Comparison of ENCODE assay signal across 12 cellular contexts in the genomic region with DNA sequence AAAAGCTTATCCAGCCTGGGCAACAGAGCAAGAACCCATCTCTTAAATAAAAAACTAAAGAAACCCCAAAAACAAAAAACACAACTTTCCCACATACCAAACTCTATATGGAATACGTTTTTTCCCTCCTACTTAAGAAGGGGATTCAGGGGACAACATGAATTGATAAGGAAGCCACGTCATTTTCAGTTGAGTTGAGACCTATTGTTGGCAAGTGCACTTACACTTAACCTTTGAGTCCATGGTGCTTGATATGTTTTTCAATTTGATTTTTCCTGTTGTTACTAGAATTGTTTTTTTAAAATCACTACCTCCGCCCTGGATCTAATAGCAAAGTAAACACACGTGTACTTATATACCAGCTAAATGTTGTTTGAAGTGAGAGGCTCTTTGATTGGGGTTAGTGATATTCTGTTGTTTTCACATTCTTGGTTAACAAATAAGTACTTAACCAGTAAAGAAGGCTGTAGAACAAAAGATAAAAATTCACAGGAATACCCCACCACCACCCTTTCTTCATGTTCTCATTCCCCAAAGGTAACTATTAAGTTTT. TPM values are rescaled to one million over a fixed set of nuclear protein-coding genes. Genes with fewer than 3 reads are reported as not detected.
DNase-seq lines count a peak whose midpoint lies in the region; ATAC-seq and TF ChIP-seq lines count a peak whose summit lies in the region.
"Had no signal": no experiment of that assay in that cellular context is flagged by ENCODE, and none has a peak within 500 bp of the region (broad histone marks: within the 10 kb centered on the region; RNA-seq: fewer than 3 reads in every experiment).

No MANE protein-coding gene starts in this region.

- peaks cover 18% of the 10 kb centered on the region for H3K4me1 ChIP-seq in OCI-LY7 (ENCODE audit: insufficient read depth, low read length, poor library complexity, severe bottlenecking)
- H3K4me1 ChIP-seq in prostate gland (replicated peaks), result no peaks in the 10 kb centered on the region

- intact Hi-C loops in OCI-LY7 (cut with micrococcal nuclease; ENCODE audit: unreplicated experiment) (loop anchor here (2.0 to 5.0 kb wide), 3 partner anchors 175 to 759 kb away; a partner anchor contains a TSS), prostate gland (cut with DNase I) (loop anchor here (2.0 to 5.0 kb wide), 4 partner anchors 66 to 586 kb away; a partner anchor contains a TSS)

- H2AFZ ChIP-seq in OCI-LY7 (ENCODE audit: low read length), result no peak overlapping the region

- no peaks in the 10 kb centered on the region for H3K27me3 Mint-ChIP-seq in endothelial cell (ENCODE audit: unreplicated experiment)

- WGBS in prostate gland, result 75% methylated on average over 4 of the region's 4 CpGs

- H3K27ac ChIP-seq in OCI-LY7 (ENCODE audit: low read depth, low read length, poor library complexity, severe bottlenecking), result no peak overlapping the region
- peak overlapping the region; percentile 98 to 100 for H3K27ac ChIP-seq in prostate gland
- H3K27ac ChIP-seq: SJCRH30 had no signal

- H3K4me2 ChIP-seq in OCI-LY7 (ENCODE audit: low read length), result peak overlapping the region; percentile 6; the same call in 1 of the 2 replicates

- no peak for TF ChIP-seq POLR2A in prostate gland (IDR thresholded peaks at IDR 0.05)

- DNase-seq in NCI-H510A treated with DMSO at 0.1 percent for 48 hours (lab: John Stamatoyannopoulos, UW) (peak; percentile 48), NCI-H510A (lab: John Stamatoyannopoulos, UW) (no peak), OCI-LY7 (ENCODE audit: low spot score) (no peak), endothelial cell (ENCODE audit: low spot score) (no peak), prostate gland (ENCODE audit: low spot score) (no peak), HPDE6-E6E7 (ENCODE audit: extremely low spot score) (no peak)
- DNase-seq: activated effector memory CD4-positive, alpha-beta T cell treated with anti-CD3 and anti-CD28 coated beads, Interleukin-2, amount 50 U/mL, for 16 hours; NCI-H1092 treated with DMSO at 0.1 percent for 48 hours; SJCRH30 had no signal

- ATAC-seq in GM21786 (IDR thresholded peaks at IDR 0.05; ENCODE audit: unreplicated experiment) (no peak), GM18502 (IDR thresholded peaks at IDR 0.05; ENCODE audit: poor library complexity, unreplicated experiment) (no peak)

- H4K20me1 ChIP-seq in OCI-LY7 (ENCODE audit: insufficient read depth, low read length), result no peaks in the 10 kb centered on the region

- BruUV-seq in OCI-LY7 (replicated peaks; lab: Mats Ljungman, UMichigan), result TSS peak; percentile 76

- CTCF ChIA-PET in OCI-LY7 (lab: Charles Lee; ENCODE audit: unreplicated experiment), result no interaction called here

- H3K4me3 Mint-ChIP-seq in endothelial cell (ENCODE audit: unreplicated experiment), result peak overlapping the region; percentile 74

- TF ChIP-seq CTCF in OCI-LY7 (conservative IDR thresholded peaks at IDR 0.05; ENCODE audit: low read length) (no peak), endothelial cell (IDR thresholded peaks at IDR 0.05; ENCODE audit: unreplicated experiment) (no peak), prostate gland (IDR thresholded peaks at IDR 0.05) (no peak)

- no peaks in the 10 kb centered on the region for H3K9me2 ChIP-seq in OCI-LY7 (ENCODE audit: insufficient read depth, low read length)

- H3K27ac Mint-ChIP-seq in endothelial cell (ENCODE audit: unreplicated experiment), result no peak overlapping the region

- H3K9me3 ChIP-seq in OCI-LY7 (ENCODE audit: low read length) (no peaks in the 10 kb centered on the region), prostate gland (no peaks in the 10 kb centered on the region)
- H3K9me3 ChIP-seq: esophagus muscularis mucosa, SJCRH30 had no signal

- H3K4me3 ChIP-seq in OCI-LY7 (ENCODE audit: low read depth, low read length, poor library complexity, severe bottlenecking) (no peak overlapping the region), prostate gland (peak overlapping the region in 1 of 2 donors; percentile 74)

- POLR2A ChIA-PET in OCI-LY7 (lab: Charles Lee), result interaction anchor here (0.5 to 3.0 kb wide), 4 partner anchors 75 to 366 kb away, joined by 3 to 19 read pairs (median 6); a partner anchor contains a TSS

- no peaks in the 10 kb centered on the region for H3K36me3 ChIP-seq in OCI-LY7 (ENCODE audit: insufficient read depth, low read length)
- no peaks in the 10 kb centered on the region for H3K36me3 ChIP-seq in prostate gland
- H3K36me3 ChIP-seq: SJCRH30 had no signal

- H3K9me3 Mint-ChIP-seq in endothelial cell (ENCODE audit: unreplicated experiment), result no peaks in the 10 kb centered on the region

- H3K27me3 ChIP-seq in prostate gland (replicated peaks; ENCODE audit: insufficient read depth), result no peaks in the 10 kb centered on the region
- H3K27me3 ChIP-seq: esophagus muscularis mucosa, SJCRH30 had no signal

- peaks cover 2% of the 10 kb centered on the region for H3K36me3 Mint-ChIP-seq in endothelial cell (ENCODE audit: low read depth, unreplicated experiment)

- H3K79me2 ChIP-seq in OCI-LY7 (ENCODE audit: insufficient read depth, low read depth, low read length), result peaks cover 7% of the 10 kb centered on the region; the same call in 1 of the 2 replicates

- peaks cover 7% of the 10 kb centered on the region for H3K4me1 Mint-ChIP-seq in endothelial cell (ENCODE audit: unreplicated experiment)

RNA-seq across cellular contexts. Expression of a gene that starts 2.0 kb away (rescaled TPM):
- total RNA-seq in OCI-LY7 (2014; rRNA removed; shearing (Covaris generic)), result 17.3 and 19.0 TPM in 2 replicates
- total RNA-seq in OCI-LY7 (2022) (31.8 and 32.5 TPM in 2 replicates), endothelial cell (ENCODE audit: unreplicated experiment) (25.6 TPM), prostate gland (10 to 100 TPM; 58.1 to 89.8 TPM)
